ENCODE assay signal across 17 cellular contexts in genomic region chr11:2931771-2932738, GRCh38. TPM values are rescaled to one million over a fixed set of nuclear protein-coding genes. Genes with fewer than 3 reads are reported as not detected.
DNase-seq lines count a peak whose midpoint lies in the region; ATAC-seq, FAIRE-seq and TF ChIP-seq lines count a peak whose summit lies in the region.
"Had no signal": no experiment of that assay in that cellular context is flagged by ENCODE, and none has a peak within 500 bp of the region (broad histone marks: within the 10 kb centered on the region; RNA-seq: fewer than 3 reads in every experiment).

No MANE protein-coding gene starts in this region.

- no peak overlapping the region for H4K8ac ChIP-seq in IMR-90 (ENCODE audit: low read depth in 2 of 2, low read length in 2 of 2)
- no peak overlapping the region for H4K8ac ChIP-seq in H1 (ENCODE audit: extremely low read depth, insufficient read depth, low read length)

- peaks cover 8% of the 10 kb centered on the region; the same call in 1 of the 2 replicates for H3K23me2 ChIP-seq in H1 (ENCODE audit: low read depth, low read length)

- no peak overlapping the region for H4K5ac ChIP-seq in IMR-90 (ENCODE audit: low read depth, low read length)
- no peak overlapping the region for H4K5ac ChIP-seq in H1 (ENCODE audit: insufficient read length, low read depth, low read length)

- H3K9ac ChIP-seq in IMR-90 (ENCODE audit: low read depth, low read length) (no peak overlapping the region), H1 (replicated peaks in 1 of 4; ENCODE audit: extremely low read depth in 1 of 4, low read depth in 3 of 4, low read length in 3 of 4) (no peak overlapping the region)

- peak overlapping the region; percentile 36 for H2AFZ ChIP-seq in IMR-90 (replicated peaks; ENCODE audit: low read length, poor library complexity)
- no peak overlapping the region for H2AFZ ChIP-seq in H1 (ENCODE audit: low read length)

- H3K4ac ChIP-seq in IMR-90 (ENCODE audit: low read depth, low read length) (no peak overlapping the region; the same call in 1 of the 2 replicates), H1 (replicated peaks; ENCODE audit: insufficient read length, low read depth, low read length) (no peak overlapping the region)

- H3K23ac ChIP-seq in IMR-90 (ENCODE audit: low read depth, low read length) (no peak overlapping the region), H1 (ENCODE audit: insufficient read length) (no peak overlapping the region)

- H3K27me3 Mint-ChIP-seq in activated naive CD4-positive, alpha-beta T cell treated with anti-CD3 and anti-CD28 coated beads, Interleukin-2, amount 10 ng/mL, durations not matched to agents 7 days and 5 days: peaks cover 64% of the 10 kb centered on the region

- H3K27me3 ChIP-seq in IMR-90 (ENCODE audit: control insufficient read depth, insufficient read depth, low read length) (no peaks in the 10 kb centered on the region), H1 (replicated peaks in 1 of 4; ENCODE audit: control insufficient read depth in 3 of 4, extremely low read depth in 1 of 4, insufficient read depth in 3 of 4, low read length in 3 of 4) (peaks cover 25 to 30% (median 30%) of the 10 kb centered on the region in 4 experiments)
- H3K27me3 ChIP-seq: brain microvascular endothelial cell had no signal

- H2AK5ac ChIP-seq in IMR-90 (ENCODE audit: low read depth, low read length) (peak overlapping the region; percentile 46; the same call in 1 of the 2 replicates), H1 (ENCODE audit: low read depth, low read length) (0 out of 2 replicates have a peak overlapping the region, but pooled peaks have one; percentile 4)

- in situ Hi-C loops in IMR-90 (cut with MboI; ENCODE audit: low sequenced_read_pairs): no loop called here

- H4K20me1 ChIP-seq in IMR-90 (ENCODE audit: insufficient read depth, low read length): peaks cover 15% of the 10 kb centered on the region
- H4K20me1 ChIP-seq in H1 (replicated peaks in 1 of 2; ENCODE audit: control insufficient read depth in 1 of 2, insufficient read depth in 2 of 2, low read length in 2 of 2): peaks cover 0 to 9% of the 10 kb centered on the region in 2 experiments

- H3K79me2 ChIP-seq in H1 (ENCODE audit: control insufficient read depth in 1 of 2, insufficient read depth in 2 of 2, low read length in 2 of 2): no peaks in the 10 kb centered on the region

- H3K4me2 ChIP-seq in IMR-90 (ENCODE audit: low read depth, low read length) (no peak overlapping the region), H1 (ENCODE audit: insufficient read depth in 1 of 2, low read depth in 2 of 2, low read length in 2 of 2) (no peak overlapping the region)

- H3K9me3 ChIP-seq in IMR-90 (ENCODE audit: control insufficient read depth, insufficient read depth, low read length) (no peaks in the 10 kb centered on the region), H1 (ENCODE audit: insufficient read depth in 2 of 2, low read depth in 1 of 2, low read length in 1 of 2) (peaks cover 0 to 2% of the 10 kb centered on the region in 2 experiments; a peak in 2 of 4 replicates)
- H3K9me3 ChIP-seq: HAP-1 had no signal

- 40% methylated on average over 1 of the region's 13 CpGs; no CpG with 5 or more reads in 1 of the 2 experiments for WGBS in IMR-90 (ENCODE audit: extremely low coverage in 2 of 2, insufficient read length in 1 of 2), 2 experiments
- WGBS in H1 (ENCODE audit: extremely low coverage in 1 of 2, insufficient coverage in 1 of 2, insufficient read length in 1 of 2, insufficient replicate concordance in 2 of 2, low coverage in 1 of 2, low lambda C conversion rate in 2 of 2, missing lambda C conversion rate in 1 of 2), 2 experiments: 83% methylated on average over 9 of the region's 13 CpGs; no CpG with 5 or more reads in 1 of the 2 experiments

- H3K36me3 Mint-ChIP-seq in activated naive CD4-positive, alpha-beta T cell treated with anti-CD3 and anti-CD28 coated beads, Interleukin-2, amount 10 ng/mL, durations not matched to agents 7 days and 5 days: no peaks in the 10 kb centered on the region
- H3K36me3 Mint-ChIP-seq in activated naive CD4-positive, alpha-beta T cell treated with anti-CD3 and anti-CD28 coated beads, Interleukin-2, amount 50 U/mL, for 72 hours: peaks cover 0 to 1% of the 10 kb centered on the region in 2 donors
- peaks cover 28% of the 10 kb centered on the region for H3K36me3 Mint-ChIP-seq in stimulated activated effector memory CD8-positive, alpha-beta T cell treated with anti-CD3 and anti-CD28 coated beads, Interleukin-12 subunit alpha, Interleukin-12 subunit beta, amount 100 ng/mL, for 72 hours

- no peak overlapping the region for H3K4me3 Mint-ChIP-seq in activated naive CD4-positive, alpha-beta T cell treated with anti-CD3 and anti-CD28 coated beads, Interleukin-2, amount 10 ng/mL, durations not matched to agents 7 days and 5 days
- no peak overlapping the region for H3K4me3 Mint-ChIP-seq in stimulated activated effector memory CD8-positive, alpha-beta T cell treated with anti-CD3 and anti-CD28 coated beads, Interleukin-12 subunit alpha, Interleukin-12 subunit beta, amount 100 ng/mL, for 72 hours

- no peak for TF ChIP-seq RAD21 in IMR-90 (IDR thresholded peaks at IDR 0.05; ENCODE audit: low read length)
- TF ChIP-seq RAD21 in H1 (IDR thresholded peaks at IDR 0.05 in 1 of 2, conservative IDR thresholded peaks at IDR 0.05 in 1 of 2; ENCODE audit: low read depth in 2 of 2, low read length in 2 of 2): no peak

- H3K27ac ChIP-seq in IMR-90 (ENCODE audit: insufficient read depth, low read length): no peak overlapping the region
- no peak overlapping the region for H3K27ac ChIP-seq in H1 (ENCODE audit: low read depth, low read length)

- peaks cover 3% of the 10 kb centered on the region for H3K9me3 Mint-ChIP-seq in activated naive CD4-positive, alpha-beta T cell treated with anti-CD3 and anti-CD28 coated beads, Interleukin-2, amount 10 ng/mL, durations not matched to agents 7 days and 5 days
- peaks cover 0 to 2% of the 10 kb centered on the region in 2 donors for H3K9me3 Mint-ChIP-seq in activated naive CD4-positive, alpha-beta T cell treated with anti-CD3 and anti-CD28 coated beads, Interleukin-2, amount 50 U/mL, for 72 hours
- H3K9me3 Mint-ChIP-seq in stimulated activated effector memory CD8-positive, alpha-beta T cell treated with anti-CD3 and anti-CD28 coated beads, Interleukin-12 subunit alpha, Interleukin-12 subunit beta, amount 100 ng/mL, for 72 hours: no peaks in the 10 kb centered on the region

- H3K9me1 ChIP-seq in IMR-90 (ENCODE audit: insufficient read depth, low read length): peaks cover 7% of the 10 kb centered on the region

- H3K4me3 ChIP-seq in IMR-90 (ENCODE audit: insufficient read depth, low read depth, low read length) (no peak overlapping the region), H1 (ENCODE audit: extremely low read depth in 1 of 4, insufficient read depth in 2 of 4, low read depth in 3 of 4, low read length in 4 of 4) (no peak overlapping the region)
- H3K4me3 ChIP-seq: HAP-1 had no signal

- peak overlapping the region; percentile 80 for H2AK9ac ChIP-seq in IMR-90 (replicated peaks; ENCODE audit: low read depth, low read length, poor library complexity)

- H2BK120ac ChIP-seq in IMR-90 (ENCODE audit: low read depth, low read length): no peak overlapping the region
- H2BK120ac ChIP-seq in H1 (replicated peaks; ENCODE audit: low read depth, low read length): no peak overlapping the region

- dilution Hi-C loops in IMR-90 (cut with HindIII; ENCODE audit: low sequenced_read_pairs, unreplicated experiment): no loop called here

- no peak for TF ChIP-seq CTCF in IMR-90 (conservative IDR thresholded peaks at IDR 0.05; ENCODE audit: low read depth, low read length)
- TF ChIP-seq CTCF in H1 (IDR thresholded peaks at IDR 0.05; ENCODE audit: control extremely low read depth in 1 of 3, insufficient read depth in 1 of 3, low read depth in 1 of 3, low read length in 3 of 3): no peak

- intact Hi-C loops in IMR-90 (cut with micrococcal nuclease): no loop called here

- no peak for DNase-seq in activated naive CD4-positive, alpha-beta T cell treated with anti-CD3 and anti-CD28 coated beads, Interleukin-2, amount 10 ng/mL, durations not matched to agents 7 days and 5 days
- DNase-seq in activated naive CD4-positive, alpha-beta T cell treated with anti-CD3 and anti-CD28 coated beads, Interleukin-2, amount 50 U/mL, for 72 hours (ENCODE audit: low spot score in 2 of 2): no peak
- DNase-seq in IMR-90: no peak
- DNase-seq in H1 (ENCODE audit: low read depth in 1 of 2, low spot score in 2 of 2): no peak
- DNase-seq in stimulated activated effector memory CD8-positive, alpha-beta T cell treated with anti-CD3 and anti-CD28 coated beads, Interleukin-12 subunit alpha, Interleukin-12 subunit beta, amount 100 ng/mL, for 72 hours (ENCODE audit: low spot score in 2 of 2): no peak
- no peak for DNase-seq in activated effector memory CD4-positive, alpha-beta T cell treated with anti-CD3 and anti-CD28 coated beads, Interleukin-2, amount 50 U/mL, for 16 hours
- no peak for DNase-seq in NCI-H2081 treated with DMSO at 0.1 percent for 48 hours (lab: John Stamatoyannopoulos, UW)
- DNase-seq: DMS 273 treated with DMSO at 0.1 percent for 48 hours; effector CD4-positive, alpha-beta T cell; hypothalamus; naive thymus-derived CD4-positive, alpha-beta T cell; NK-92 treated with Interleukin-12 subunit alpha and Interleukin-12 subunit beta, amount 100 ng/mL, for 24 hours; stimulated activated CD4-positive, alpha-beta T cell treated with anti-CD3 and anti-CD28 coated beads, Interleukin-1b, Interleukin-23, amount 100 ng/mL, for 48 hours had no signal

- H3K36me3 ChIP-seq in IMR-90 (ENCODE audit: control insufficient read depth, insufficient read depth, low read length) (no peaks in the 10 kb centered on the region), H1 (ENCODE audit: control insufficient read depth in 2 of 4, insufficient read depth in 4 of 4, low read length in 3 of 4) (no peaks in the 10 kb centered on the region)
- H3K36me3 ChIP-seq: brain microvascular endothelial cell, HAP-1 had no signal

- H4K91ac ChIP-seq in IMR-90 (ENCODE audit: insufficient read depth, low read depth, low read length) (no peak overlapping the region), H1 (replicated peaks; ENCODE audit: insufficient read length, low read length) (no peak overlapping the region)

- H3K79me1 ChIP-seq in IMR-90 (ENCODE audit: low read depth in 1 of 2, low read length in 2 of 2) (peaks cover 3 to 19% of the 10 kb centered on the region in 2 experiments; a peak in 3 of 4 replicates), H1 (ENCODE audit: low read depth, low read length) (no peaks in the 10 kb centered on the region)

- peaks cover 16% of the 10 kb centered on the region for H3K4me1 ChIP-seq in IMR-90 (ENCODE audit: control insufficient read depth, insufficient read depth, low read length)
- H3K4me1 ChIP-seq in H1 (replicated peaks in 1 of 4; ENCODE audit: control insufficient read depth in 3 of 4, insufficient read depth in 4 of 4, low read length in 3 of 4): peaks cover 0 to 13% (median 5%) of the 10 kb centered on the region in 4 experiments; a peak in 6 of 7 replicates
- H3K4me1 ChIP-seq: HAP-1 had no signal

- TF ChIP-seq EP300 in H1 (IDR thresholded peaks at IDR 0.05; ENCODE audit: borderline replicate concordance in 1 of 2, low read depth in 2 of 2, low read length in 2 of 2): no peak

- H3K4me1 Mint-ChIP-seq in activated naive CD4-positive, alpha-beta T cell treated with anti-CD3 and anti-CD28 coated beads, Interleukin-2, amount 10 ng/mL, durations not matched to agents 7 days and 5 days: peaks cover 40% of the 10 kb centered on the region
- H3K4me1 Mint-ChIP-seq in stimulated activated effector memory CD8-positive, alpha-beta T cell treated with anti-CD3 and anti-CD28 coated beads, Interleukin-12 subunit alpha, Interleukin-12 subunit beta, amount 100 ng/mL, for 72 hours: peaks cover 41% of the 10 kb centered on the region

- H2BK15ac ChIP-seq in IMR-90 (ENCODE audit: low read depth, low read length) (no peak overlapping the region; the same call in 2 of the 3 replicates), H1 (ENCODE audit: low read length) (0 out of 2 replicates have a peak overlapping the region, but pooled peaks have one; percentile 81)

- CTCF ChIA-PET in activated naive CD4-positive, alpha-beta T cell treated with anti-CD3 and anti-CD28 coated beads, Interleukin-2, amount 10 ng/mL, durations not matched to agents 7 days and 5 days (lab: Charles Lee): interaction anchor here (0.7 to 5.4 kb wide), 7 partner anchors 20 to 159 kb away, joined by 3 to 50 read pairs (median 15); no protein-coding TSS in a partner anchor
- CTCF ChIA-PET in IMR-90 (lab: Yijun Ruan, JAX): interaction anchor here (1.2 kb wide), 1 partner anchor 88 kb away, joined by 3 read pairs; no protein-coding TSS in a partner anchor
- CTCF ChIA-PET in H1 (lab: Charles Lee; ENCODE audit: partially characterized antibody): interaction anchor here (0.7 to 9.4 kb wide), 9 partner anchors 10 to 400 kb away, joined by 3 to 129 read pairs (median 5); partner anchors contain the start of gene CDKN1C

- POLR2A ChIA-PET in IMR-90 (lab: Charles Lee; ENCODE audit: unreplicated experiment): interaction anchor here (0.6 kb wide), 1 partner anchor 31 kb away, joined by 3 read pairs; no protein-coding TSS in a partner anchor
- POLR2A ChIA-PET in H1 (lab: Charles Lee; ENCODE audit: partially characterized antibody): interaction anchor here (1.7 to 3.1 kb wide), 3 partner anchors 9 to 47 kb away, joined by 4 to 13 read pairs (median 12); no protein-coding TSS in a partner anchor

- no peak for FAIRE-seq in H1 (lab: Jason Lieb, UNC)

- peak overlapping the region; percentile 68 for H3K27ac Mint-ChIP-seq in activated naive CD4-positive, alpha-beta T cell treated with anti-CD3 and anti-CD28 coated beads, Interleukin-2, amount 10 ng/mL, durations not matched to agents 7 days and 5 days
- H3K27ac Mint-ChIP-seq in activated naive CD4-positive, alpha-beta T cell treated with anti-CD3 and anti-CD28 coated beads, Interleukin-2, amount 50 U/mL, for 72 hours: no peak overlapping the region
- H3K27ac Mint-ChIP-seq in stimulated activated effector memory CD8-positive, alpha-beta T cell treated with anti-CD3 and anti-CD28 coated beads, Interleukin-12 subunit alpha, Interleukin-12 subunit beta, amount 100 ng/mL, for 72 hours: peak overlapping the region; percentile 79

- H2BK5ac ChIP-seq in IMR-90 (ENCODE audit: low read depth, low read length, poor library complexity, severe bottlenecking) (no peak overlapping the region), H1 (ENCODE audit: low read depth, low read length) (no peak overlapping the region)

- BruUV-seq in IMR-90 (replicated peaks; lab: Mats Ljungman, UMichigan): no TSS peak

- H3K18ac ChIP-seq in IMR-90 (ENCODE audit: low read depth, low read length) (no peak overlapping the region), H1 (ENCODE audit: extremely low read depth, low read length) (no peak overlapping the region; the same call in 1 of the 2 replicates)

- H3K56ac ChIP-seq in IMR-90 (ENCODE audit: extremely low read depth, insufficient read depth, low read length) (no peak overlapping the region), H1 (replicated peaks; ENCODE audit: insufficient read length, low read depth, low read length) (no peak overlapping the region)

- no peak for TF ChIP-seq POLR2A in IMR-90 (IDR thresholded peaks at IDR 0.05; ENCODE audit: low read depth, low read length)
- no peak for TF ChIP-seq POLR2A in H1 (IDR thresholded peaks at IDR 0.05; ENCODE audit: control extremely low read depth in 1 of 2, low read depth in 2 of 2, low read length in 2 of 2)

- H2BK20ac ChIP-seq in IMR-90 (ENCODE audit: low read depth, low read length): 0 out of 2 replicates have a peak overlapping the region, but pooled peaks have one; percentile 20
- no peak overlapping the region for H2BK20ac ChIP-seq in H1 (ENCODE audit: low read length)

- ATAC-seq in activated naive CD4-positive, alpha-beta T cell treated with anti-CD3 and anti-CD28 coated beads, Interleukin-2, amount 50 U/mL, for 72 hours: no peak
- ATAC-seq in IMR-90 (ENCODE audit: low read depth) (no peak), HG03280 (IDR thresholded peaks at IDR 0.05; ENCODE audit: unreplicated experiment) (no peak)
- ATAC-seq in stimulated activated effector memory CD8-positive, alpha-beta T cell treated with anti-CD3 and anti-CD28 coated beads, Interleukin-12 subunit alpha, Interleukin-12 subunit beta, amount 100 ng/mL, for 72 hours: no peak
- ATAC-seq: left lobe of liver had no signal

- H2BK12ac ChIP-seq in H1 (ENCODE audit: low read depth, low read length): no peak overlapping the region

- H3K14ac ChIP-seq in IMR-90 (replicated peaks; ENCODE audit: low read depth, low read length) (no peak overlapping the region), H1 (ENCODE audit: insufficient read length) (no peak overlapping the region)

RNA-seq across cellular contexts. Expression of gene PHLDA2, which starts 2.8 kb away (rescaled TPM):
- total RNA-seq in activated naive CD4-positive, alpha-beta T cell treated with anti-CD3 and anti-CD28 coated beads, Interleukin-2, amount 50 U/mL, for 72 hours: 1 to 10 TPM; 3.6 to 5.9 TPM
- 3.8 and 4.4 TPM in 2 replicates for total RNA-seq in IMR-90 (2012; rRNA removed)
- 89.0 and 154 TPM in 2 replicates for polyA plus RNA-seq in IMR-90 (2012; rRNA removed)
- polyA plus RNA-seq in IMR-90 (2012; cell fraction: cytosol; rRNA removed): 190 and 339 TPM in 2 replicates
- 56.3 and 191 TPM in 2 replicates for polyA plus RNA-seq in IMR-90 (2012; cell fraction: nucleus; rRNA removed; ENCODE audit: low replicate concordance)
- 5.2 and 5.4 TPM in 2 replicates for total RNA-seq in H1 (2021; fragmentation: NEBNext Ultra II Directional; extraction: Animal tissue kit (Norgen Biotek cat#: 25700))
- 7.6 and 11.6 TPM in 2 replicates for polyA plus RNA-seq in H1 (2011; rRNA removed)
- 5.3 TPM for polyA plus RNA-seq in H1 (2011; cell fraction: cytosol; rRNA removed)
- polyA plus RNA-seq in H1 (2011; cell fraction: nucleus; rRNA removed): 8.3 TPM
- polyA plus RNA-seq in H1 (2012, experiment 1 of 2): 3.0 to 7.5 TPM (median 5.8 TPM) in 4 replicates
- 6.4 TPM for polyA plus RNA-seq in H1 (2012, experiment 2 of 2)
- 15.6 TPM for polyA plus RNA-seq in H1 (2013, experiment 1 of 2)
- polyA plus RNA-seq in H1 (2013, experiment 2 of 2): 14.7 TPM
- 0.24 TPM in 1 of 2 replicates, not detected in the other for polyA minus RNA-seq in H1 (2011; rRNA and poly(A)+ RNA removed)
- 3.5 TPM for polyA minus RNA-seq in H1 (2011; cell fraction: cytosol; rRNA and poly(A)+ RNA removed)
- 13.2 TPM for polyA minus RNA-seq in H1 (2011; cell fraction: nucleus; rRNA and poly(A)+ RNA removed)
- polyA plus RNA-seq: naive thymus-derived CD4-positive, alpha-beta T cell had no signal

RNA-seq across cellular contexts. Expression of gene CDKN1C, which starts 46.5 kb away (rescaled TPM):
- total RNA-seq in activated naive CD4-positive, alpha-beta T cell treated with anti-CD3 and anti-CD28 coated beads, Interleukin-2, amount 50 U/mL, for 72 hours: 1 to 10 TPM; 1.5 to 1.8 TPM
- 1.6 and 2.2 TPM in 2 replicates for total RNA-seq in IMR-90 (2012; rRNA removed)
- polyA plus RNA-seq in IMR-90 (2012; rRNA removed) (3.0 and 3.7 TPM in 2 replicates), H1 (2011; rRNA removed) (14.1 and 21.8 TPM in 2 replicates)
- 3.6 and 6.4 TPM in 2 replicates for polyA plus RNA-seq in IMR-90 (2012; cell fraction: cytosol; rRNA removed)
- 5.3 and 8.9 TPM in 2 replicates for polyA plus RNA-seq in IMR-90 (2012; cell fraction: nucleus; rRNA removed; ENCODE audit: low replicate concordance)
- total RNA-seq in H1 (2021; fragmentation: NEBNext Ultra II Directional; extraction: Animal tissue kit (Norgen Biotek cat#: 25700)): 12.8 and 16.2 TPM in 2 replicates
- 13.5 TPM for polyA plus RNA-seq in H1 (2011; cell fraction: cytosol; rRNA removed)
- polyA plus RNA-seq in H1 (2011; cell fraction: nucleus; rRNA removed): 19.1 TPM
- 5.5 to 12.0 TPM (median 10.3 TPM) in 4 replicates for polyA plus RNA-seq in H1 (2012, experiment 1 of 2)
- 12.8 TPM for polyA plus RNA-seq in H1 (2012, experiment 2 of 2)
- polyA plus RNA-seq in H1 (2013, experiment 1 of 2): 12.8 TPM
- polyA plus RNA-seq in H1 (2013, experiment 2 of 2): 10.8 TPM
- 1.7 and 2.9 TPM in 2 replicates for polyA minus RNA-seq in H1 (2011; rRNA and poly(A)+ RNA removed)
- polyA minus RNA-seq in H1 (2011; cell fraction: cytosol; rRNA and poly(A)+ RNA removed): 16.9 TPM
- 23.8 TPM for polyA minus RNA-seq in H1 (2011; cell fraction: nucleus; rRNA and poly(A)+ RNA removed)

Comparison
In these comparisons a context has a peak if more than half of its experiments do, and no peak if none do; other contexts are left out.
1. H3K27ac Mint-ChIP-seq: peak in activated naive CD4-positive, alpha-beta T cell treated with anti-CD3 and anti-CD28 coated beads, Interleukin-2, amount 10 ng/mL, durations not matched to agents 7 days and 5 days (single experiment) and stimulated activated effector memory CD8-positive, alpha-beta T cell treated with anti-CD3 and anti-CD28 coated beads, Interleukin-12 subunit alpha, Interleukin-12 subunit beta, amount 100 ng/mL, for 72 hours (single experiment); none in activated naive CD4-positive, alpha-beta T cell treated with anti-CD3 and anti-CD28 coated beads, Interleukin-2, amount 50 U/mL, for 72 hours (0 of 2).